ENCODE assay signal across 8 cellular contexts in the genomic region with DNA sequence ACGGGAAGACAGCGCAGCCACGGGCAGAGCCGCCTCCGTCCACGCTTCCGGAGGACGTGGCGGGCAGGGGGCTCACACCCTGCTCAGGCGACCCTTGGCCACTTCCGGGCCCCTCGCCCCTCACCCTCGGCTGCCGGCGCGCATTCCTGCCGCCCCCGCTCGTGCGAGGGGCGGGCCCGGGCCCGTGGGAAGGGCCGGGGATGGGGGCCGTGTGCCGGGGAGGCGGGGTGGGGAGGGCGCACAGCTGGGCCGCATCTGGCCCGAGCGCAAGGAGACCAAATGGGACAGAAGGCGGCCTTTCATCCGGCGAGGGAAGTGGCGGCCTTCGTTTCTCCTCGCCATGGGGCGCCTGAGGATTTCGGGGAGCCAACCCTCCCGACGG. TPM values are rescaled to one million over a fixed set of nuclear protein-coding genes. Genes with fewer than 3 reads are reported as not detected.
DNase-seq lines count a peak whose midpoint lies in the region; ATAC-seq and TF ChIP-seq lines count a peak whose summit lies in the region.
"Had no signal": no experiment of that assay in that cellular context is flagged by ENCODE, and none has a peak within 500 bp of the region (broad histone marks: within the 10 kb centered on the region; RNA-seq: fewer than 3 reads in every experiment).

No MANE protein-coding gene starts in this region.

- H3K27me3 ChIP-seq in iPS-18a (ENCODE audit: control insufficient read depth, insufficient read depth, low read length) (peaks cover 39% of the 10 kb centered on the region), BE2C (no peaks in the 10 kb centered on the region)

- H3K4me3 ChIP-seq in iPS-18a (ENCODE audit: low read length) (peak overlapping the region; percentile 70), BE2C (ENCODE audit: low read depth, low read length) (no peak overlapping the region)

- CTCF ChIA-PET in activated CD8-positive, alpha-beta T cell treated with anti-CD3 and anti-CD28 coated beads for 36 hours (lab: Charles Lee), result no interaction called here

- peak overlapping the region; percentile 36 for H3K9ac ChIP-seq in iPS-18a (ENCODE audit: low read length)

- peak overlapping the region; percentile 68 for H3K27ac Mint-ChIP-seq in activated CD8-positive, alpha-beta T cell treated with anti-CD3 and anti-CD28 coated beads for 36 hours
- H3K27ac Mint-ChIP-seq in stimulated activated effector memory CD8-positive, alpha-beta T cell treated with anti-CD3 and anti-CD28 coated beads, Interleukin-12 subunit alpha, Interleukin-12 subunit beta, amount 100 ng/mL, for 72 hours, result no peak overlapping the region

- no peak for DNase-seq in activated CD8-positive, alpha-beta T cell treated with anti-CD3 and anti-CD28 coated beads for 36 hours
- no peak for DNase-seq in stimulated activated effector memory CD8-positive, alpha-beta T cell treated with anti-CD3 and anti-CD28 coated beads, Interleukin-12 subunit alpha, Interleukin-12 subunit beta, amount 100 ng/mL, for 72 hours (ENCODE audit: low spot score in 2 of 2)
- DNase-seq in BE2C (no peak), GM19238 (ENCODE audit: insufficient read length, low spot score) (no peak)
- no peak for DNase-seq in activated CD8-positive, alpha-beta memory T cell treated with anti-CD3 and anti-CD28 coated beads, Interleukin-2, amount 50 U/mL, for 4 hours

- H3K36me3 Mint-ChIP-seq in activated CD8-positive, alpha-beta T cell treated with anti-CD3 and anti-CD28 coated beads for 36 hours (ENCODE audit: low read depth), result peaks cover 17% of the 10 kb centered on the region
- peaks cover 34% of the 10 kb centered on the region for H3K36me3 Mint-ChIP-seq in stimulated activated effector memory CD8-positive, alpha-beta T cell treated with anti-CD3 and anti-CD28 coated beads, Interleukin-12 subunit alpha, Interleukin-12 subunit beta, amount 100 ng/mL, for 72 hours

- intact Hi-C loops in activated CD8-positive, alpha-beta T cell treated with anti-CD3 and anti-CD28 coated beads for 36 hours (cut with micrococcal nuclease), result no loop called here

- peak; percentile 2 for ATAC-seq in HG02973 (IDR thresholded peaks at IDR 0.05; ENCODE audit: unreplicated experiment)
- ATAC-seq in activated CD8-positive, alpha-beta T cell treated with anti-CD3 and anti-CD28 coated beads for 36 hours, result no peak
- ATAC-seq in stimulated activated effector memory CD8-positive, alpha-beta T cell treated with anti-CD3 and anti-CD28 coated beads, Interleukin-12 subunit alpha, Interleukin-12 subunit beta, amount 100 ng/mL, for 72 hours, result no peak

- H3K27ac ChIP-seq in iPS-18a (ENCODE audit: low read length), result no peak overlapping the region

- H3K4me1 Mint-ChIP-seq in activated CD8-positive, alpha-beta T cell treated with anti-CD3 and anti-CD28 coated beads for 36 hours (ENCODE audit: low read depth), result peaks cover 28% of the 10 kb centered on the region
- peaks cover 38% of the 10 kb centered on the region for H3K4me1 Mint-ChIP-seq in stimulated activated effector memory CD8-positive, alpha-beta T cell treated with anti-CD3 and anti-CD28 coated beads, Interleukin-12 subunit alpha, Interleukin-12 subunit beta, amount 100 ng/mL, for 72 hours

- H3K27me3 Mint-ChIP-seq in activated CD8-positive, alpha-beta T cell treated with anti-CD3 and anti-CD28 coated beads for 36 hours, result no peaks in the 10 kb centered on the region

- H3K4me3 Mint-ChIP-seq in activated CD8-positive, alpha-beta T cell treated with anti-CD3 and anti-CD28 coated beads for 36 hours, result peak overlapping the region; percentile 65
- H3K4me3 Mint-ChIP-seq in stimulated activated effector memory CD8-positive, alpha-beta T cell treated with anti-CD3 and anti-CD28 coated beads, Interleukin-12 subunit alpha, Interleukin-12 subunit beta, amount 100 ng/mL, for 72 hours, result peak overlapping the region; percentile 68

- H3K4me1 ChIP-seq in iPS-18a (ENCODE audit: control insufficient read depth, low read depth, low read length) (peaks cover 42% of the 10 kb centered on the region), BE2C (peaks cover 42% of the 10 kb centered on the region)

- H3K9me3 ChIP-seq in iPS-18a (ENCODE audit: control insufficient read depth, low read depth, low read length) (no peaks in the 10 kb centered on the region), BE2C (no peaks in the 10 kb centered on the region)

- no peaks in the 10 kb centered on the region for H3K9me3 Mint-ChIP-seq in activated CD8-positive, alpha-beta T cell treated with anti-CD3 and anti-CD28 coated beads for 36 hours
- no peaks in the 10 kb centered on the region for H3K9me3 Mint-ChIP-seq in stimulated activated effector memory CD8-positive, alpha-beta T cell treated with anti-CD3 and anti-CD28 coated beads, Interleukin-12 subunit alpha, Interleukin-12 subunit beta, amount 100 ng/mL, for 72 hours

- H3K36me3 ChIP-seq in iPS-18a (ENCODE audit: control insufficient read depth, low read depth, low read length) (no peaks in the 10 kb centered on the region), BE2C (no peaks in the 10 kb centered on the region)

- POLR2A ChIA-PET in activated CD8-positive, alpha-beta T cell treated with anti-CD3 and anti-CD28 coated beads for 36 hours (lab: Charles Lee), result interaction anchor here (0.8 to 2.1 kb wide), 3 partner anchors 11 to 106 kb away, joined by 3 to 7 read pairs (median 4); no protein-coding TSS in a partner anchor

- TF ChIP-seq CTCF in activated CD8-positive, alpha-beta T cell treated with anti-CD3 and anti-CD28 coated beads for 36 hours (IDR thresholded peaks at IDR 0.05), result no peak
- no peak for TF ChIP-seq CTCF in BE2C (IDR thresholded peaks at IDR 0.05; ENCODE audit: low read depth, low read length)

RNA-seq across cellular contexts. Expression of gene LFNG, which starts 0.8 kb away (rescaled TPM):
- total RNA-seq in activated CD8-positive, alpha-beta T cell treated with anti-CD3 and anti-CD28 coated beads for 36 hours, result 10 to 100 TPM; 50.6 TPM
- polyA plus RNA-seq in BE2C (2012; ENCODE audit: insufficient read depth, insufficient read length, low read depth), result 1.6 TPM

RNA-seq across cellular contexts. Expression of gene BRAT1, which starts 36.6 kb away (rescaled TPM):
- 10 to 100 TPM; 30.9 to 32.6 TPM for total RNA-seq in activated CD8-positive, alpha-beta T cell treated with anti-CD3 and anti-CD28 coated beads for 36 hours
- 77.4 TPM for polyA plus RNA-seq in BE2C (2012; ENCODE audit: insufficient read depth, insufficient read length, low read depth)

RNA-seq across cellular contexts. Expression of gene IQCE, which starts 40.1 kb away (rescaled TPM):
- total RNA-seq in activated CD8-positive, alpha-beta T cell treated with anti-CD3 and anti-CD28 coated beads for 36 hours, result 1 to 10 TPM; 4.0 to 4.3 TPM
- polyA plus RNA-seq in BE2C (2012; ENCODE audit: insufficient read depth, insufficient read length, low read depth), result 4.5 TPM

RNA-seq across cellular contexts. Expression of gene GRIFIN, which starts 42.5 kb away (rescaled TPM):
- not detected for total RNA-seq in activated CD8-positive, alpha-beta T cell treated with anti-CD3 and anti-CD28 coated beads for 36 hours
- not detected for polyA plus RNA-seq in BE2C (2012; ENCODE audit: insufficient read depth, insufficient read length, low read depth)
- total RNA-seq: NCI-H460 had no signal
